10 cellular contexts compared by ENCODE assay signal in the genomic region with DNA sequence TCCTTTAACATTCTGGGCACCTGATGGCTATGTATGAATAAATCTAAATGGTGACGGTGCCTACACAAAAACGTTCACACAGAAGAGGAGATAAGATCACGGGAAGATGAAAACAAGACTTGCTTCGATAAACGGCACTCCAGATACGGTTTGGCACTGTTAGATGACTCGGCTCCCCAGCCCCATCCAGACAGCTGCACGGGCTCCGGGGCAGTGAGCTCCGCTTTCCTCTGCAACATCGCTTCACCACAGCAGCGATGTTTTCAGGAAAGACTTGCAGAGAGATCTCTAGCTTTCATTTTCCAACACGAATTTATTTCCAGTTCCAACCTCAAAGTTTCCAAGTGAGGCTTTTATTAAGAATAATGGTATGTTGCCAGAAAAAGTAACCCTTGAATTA.
DNase-seq lines count a peak whose midpoint lies in the region; ATAC-seq and TF ChIP-seq lines count a peak whose summit lies in the region.
"Had no signal": no experiment of that assay in that cellular context is flagged by ENCODE, and none has a peak within 500 bp of the region (broad histone marks: within the 10 kb centered on the region; RNA-seq: fewer than 3 reads in every experiment).

No MANE protein-coding gene starts in this region.

- peak overlapping the region; percentile 85 for H3K4me2 ChIP-seq in IMR-90 (ENCODE audit: low read depth, low read length)

- H3K27me3 Mint-ChIP-seq in nephron (ENCODE audit: low read depth) (peaks cover 12% of the 10 kb centered on the region), progenitor cell of endocrine pancreas (peaks cover 22% of the 10 kb centered on the region)

- CTCF ChIA-PET in AG04450 (lab: Charles Lee) (no interaction called here), IMR-90 (lab: Yijun Ruan, JAX) (interaction anchor here (0.7 kb wide), 1 partner anchor 18 kb away, joined by 3 read pairs; no protein-coding TSS in a partner anchor)

- peak overlapping the region; percentile 27; the same call in 1 of the 2 replicates for H3K18ac ChIP-seq in IMR-90 (ENCODE audit: low read depth, low read length)

- H4K5ac ChIP-seq in IMR-90 (ENCODE audit: low read depth, low read length) = no peak overlapping the region

- H3K79me1 ChIP-seq in IMR-90 (ENCODE audit: low read depth in 1 of 2, low read length in 2 of 2) = no peaks in the 10 kb centered on the region

- H3K4me3 Mint-ChIP-seq in nephron (peak overlapping the region in 2 of 3 experiments; percentile 18 to 68), progenitor cell of endocrine pancreas (ENCODE audit: low read depth) (no peak overlapping the region)

- no peak for TF ChIP-seq RAD21 in IMR-90 (IDR thresholded peaks at IDR 0.05; ENCODE audit: low read length)

- no peak overlapping the region for H2AK5ac ChIP-seq in IMR-90 (ENCODE audit: low read depth, low read length)

- H4K20me1 ChIP-seq in IMR-90 (ENCODE audit: insufficient read depth, low read length) = no peaks in the 10 kb centered on the region

- H2BK5ac ChIP-seq in IMR-90 (ENCODE audit: low read depth, low read length, poor library complexity, severe bottlenecking) = no peak overlapping the region

- TF ChIP-seq CTCF in AG04450 (IDR thresholded peaks at IDR 0.05; ENCODE audit: low read depth, low read length) (no peak), IMR-90 (conservative IDR thresholded peaks at IDR 0.05; ENCODE audit: low read depth, low read length) (no peak), nephron (IDR thresholded peaks at IDR 0.05; ENCODE audit: unreplicated experiment in 3 of 3) (no peak), omental fat pad (IDR thresholded peaks at IDR 0.05) (no peak), progenitor cell of endocrine pancreas (IDR thresholded peaks at IDR 0.05; ENCODE audit: unreplicated experiment) (no peak)

- H3K9me3 Mint-ChIP-seq in activated naive CD4-positive, alpha-beta T cell treated with anti-CD3 and anti-CD28 coated beads, Interleukin-2, amount 50 U/mL, for 72 hours = peaks cover 0 to 8% of the 10 kb centered on the region in 2 donors
- H3K9me3 Mint-ChIP-seq in nephron (no peaks in the 10 kb centered on the region), progenitor cell of endocrine pancreas (ENCODE audit: low read depth) (peaks cover 3% of the 10 kb centered on the region)

- no peak overlapping the region for H2AK9ac ChIP-seq in IMR-90 (replicated peaks; ENCODE audit: low read depth, low read length, poor library complexity)

- peak overlapping the region; percentile 38 for H3K4me3 ChIP-seq in AG04450 (ENCODE audit: low read depth, low read length)
- peak overlapping the region; percentile 20; the same call in 1 of the 2 replicates for H3K4me3 ChIP-seq in IMR-90 (ENCODE audit: insufficient read depth, low read depth, low read length)

- POLR2A ChIA-PET in AG04450 (lab: Yijun Ruan, JAX) (interaction anchor here (1.0 kb wide), 1 partner anchor 122 kb away, joined by 3 read pairs; no protein-coding TSS in a partner anchor), IMR-90 (lab: Charles Lee; ENCODE audit: unreplicated experiment) (no interaction called here)

- intact Hi-C loops in IMR-90 (cut with micrococcal nuclease) = no loop called here
- intact Hi-C loops in posterior cingulate gyrus (cut with DNase I) = no loop called here

- peak; percentile 68 for ATAC-seq in IMR-90 (ENCODE audit: low read depth)
- ATAC-seq in activated naive CD4-positive, alpha-beta T cell treated with anti-CD3 and anti-CD28 coated beads, Interleukin-2, amount 50 U/mL, for 72 hours = peak; percentile 56 to 69
- ATAC-seq in omental fat pad (ENCODE audit: low FRiP score) = no peak
- no peak for ATAC-seq in GM18873 (IDR thresholded peaks at IDR 0.05; ENCODE audit: low FRiP score, unreplicated experiment)

- peak overlapping the region; percentile 40; the same call in 1 of the 2 replicates for H3K9ac ChIP-seq in IMR-90 (ENCODE audit: low read depth, low read length)

- H3K14ac ChIP-seq in IMR-90 (replicated peaks; ENCODE audit: low read depth, low read length) = peak overlapping the region; percentile 64; the same call in 1 of the 2 replicates

- H2AFZ ChIP-seq in IMR-90 (replicated peaks; ENCODE audit: low read length, poor library complexity) = peak overlapping the region; percentile 29

- H3K9me3 ChIP-seq in AG04450 (ENCODE audit: control insufficient read depth, insufficient read depth, low read length) (no peaks in the 10 kb centered on the region), IMR-90 (ENCODE audit: control insufficient read depth, insufficient read depth, low read length) (no peaks in the 10 kb centered on the region)

- no TSS peak for BruUV-seq in IMR-90 (replicated peaks; lab: Mats Ljungman, UMichigan)

- peak overlapping the region in 1 of 2 experiments; percentile 4; a peak in 1 of 4 replicates for H4K8ac ChIP-seq in IMR-90 (ENCODE audit: low read depth in 2 of 2, low read length in 2 of 2)

- no peak for TF ChIP-seq POLR2A in IMR-90 (IDR thresholded peaks at IDR 0.05; ENCODE audit: low read depth, low read length)

- H2BK120ac ChIP-seq in IMR-90 (ENCODE audit: low read depth, low read length) = no peak overlapping the region; the same call in 1 of the 2 replicates

- peaks cover 9% of the 10 kb centered on the region for H3K4me1 Mint-ChIP-seq in nephron
- peaks cover 10% of the 10 kb centered on the region for H3K4me1 Mint-ChIP-seq in progenitor cell of endocrine pancreas (ENCODE audit: low read depth)

- H3K4ac ChIP-seq in IMR-90 (ENCODE audit: low read depth, low read length) = no peak overlapping the region

- in situ Hi-C loops in IMR-90 (cut with MboI; ENCODE audit: low sequenced_read_pairs) = no loop called here

- H3K27ac Mint-ChIP-seq in activated naive CD4-positive, alpha-beta T cell treated with anti-CD3 and anti-CD28 coated beads, Interleukin-2, amount 50 U/mL, for 72 hours = no peak overlapping the region
- H3K27ac Mint-ChIP-seq in nephron (peak overlapping the region in 1 of 3 experiments; percentile 12), progenitor cell of endocrine pancreas (no peak overlapping the region)

- H2BK20ac ChIP-seq in IMR-90 (ENCODE audit: low read depth, low read length) = no peak overlapping the region

- H3K27ac ChIP-seq in AG04450 (ENCODE audit: low read depth, low read length) = no peak overlapping the region
- no peak overlapping the region for H3K27ac ChIP-seq in IMR-90 (ENCODE audit: insufficient read depth, low read length)
- H3K27ac ChIP-seq: skin epidermis had no signal

- H4K91ac ChIP-seq in IMR-90 (ENCODE audit: insufficient read depth, low read depth, low read length) = no peak overlapping the region

- H3K9me1 ChIP-seq in IMR-90 (ENCODE audit: insufficient read depth, low read length) = peaks cover 9% of the 10 kb centered on the region

- DNase-seq in AG04450 (ENCODE audit: low read depth, low spot score) (no peak), IMR-90 (peak; percentile 40), posterior cingulate gyrus (no peak), omental fat pad (ENCODE audit: low spot score) (no peak), progenitor cell of endocrine pancreas (ENCODE audit: low spot score, unreplicated experiment) (no peak)
- no peak for DNase-seq in activated naive CD4-positive, alpha-beta T cell treated with anti-CD3 and anti-CD28 coated beads, Interleukin-2, amount 50 U/mL, for 72 hours (ENCODE audit: low spot score in 2 of 2)
- DNase-seq: RPMI8226 had no signal

- no peaks in the 10 kb centered on the region for H3K4me1 ChIP-seq in IMR-90 (ENCODE audit: control insufficient read depth, insufficient read depth, low read length)

- H3K27me3 ChIP-seq in AG04450 (ENCODE audit: control insufficient read depth, insufficient read depth, low read length) = no peaks in the 10 kb centered on the region
- no peaks in the 10 kb centered on the region for H3K27me3 ChIP-seq in IMR-90 (ENCODE audit: control insufficient read depth, insufficient read depth, low read length)

- no peak overlapping the region for H2BK15ac ChIP-seq in IMR-90 (ENCODE audit: low read depth, low read length)

- dilution Hi-C loops in IMR-90 (cut with HindIII; ENCODE audit: low sequenced_read_pairs, unreplicated experiment) = no loop called here

- H3K36me3 Mint-ChIP-seq in activated naive CD4-positive, alpha-beta T cell treated with anti-CD3 and anti-CD28 coated beads, Interleukin-2, amount 50 U/mL, for 72 hours = peaks cover 0 to 9% of the 10 kb centered on the region in 2 donors
- H3K36me3 Mint-ChIP-seq in nephron (ENCODE audit: low read depth) = no peaks in the 10 kb centered on the region
- H3K36me3 Mint-ChIP-seq in progenitor cell of endocrine pancreas (ENCODE audit: insufficient read depth) = no peaks in the 10 kb centered on the region

- no CpG with 5 or more reads among the region's 13 CpGs for WGBS in IMR-90 (ENCODE audit: extremely low coverage in 2 of 2, insufficient read length in 1 of 2), 2 experiments

- H3K36me3 ChIP-seq in IMR-90 (ENCODE audit: control insufficient read depth, insufficient read depth, low read length) = no peaks in the 10 kb centered on the region

- no peak overlapping the region for H3K56ac ChIP-seq in IMR-90 (ENCODE audit: extremely low read depth, insufficient read depth, low read length)

- H3K23ac ChIP-seq in IMR-90 (ENCODE audit: low read depth, low read length) = no peak overlapping the region

TF ChIP-seq in IMR-90, 13 proteins besides CTCF, POLR2A, EP300 and RAD21:
- TF ChIP-seq CEBPB (IDR thresholded peaks at IDR 0.05; ENCODE audit: low read depth, low read length) (no peak), ELK1 (IDR thresholded peaks at IDR 0.05; ENCODE audit: borderline replicate concordance, low read depth, low read length) (no peak), RFX5 (IDR thresholded peaks at IDR 0.05; ENCODE audit: low read depth, low read length) (no peak), MXI1 (IDR thresholded peaks at IDR 0.05; ENCODE audit: borderline replicate concordance, low read depth, low read length) (no peak), NFE2L2 (IDR thresholded peaks at IDR 0.05; ENCODE audit: low read depth, low read length) (no peak)
- TF ChIP-seq, protein P1, sequence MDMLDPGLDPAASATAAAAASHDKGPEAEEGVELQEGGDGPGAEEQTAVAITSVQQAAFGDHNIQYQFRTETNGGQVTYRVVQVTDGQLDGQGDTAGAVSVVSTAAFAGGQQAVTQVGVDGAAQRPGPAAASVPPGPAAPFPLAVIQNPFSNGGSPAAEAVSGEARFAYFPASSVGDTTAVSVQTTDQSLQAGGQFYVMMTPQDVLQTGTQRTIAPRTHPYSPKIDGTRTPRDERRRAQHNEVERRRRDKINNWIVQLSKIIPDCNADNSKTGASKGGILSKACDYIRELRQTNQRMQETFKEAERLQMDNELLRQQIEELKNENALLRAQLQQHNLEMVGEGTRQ (IDR thresholded peaks at IDR 0.05; ENCODE audit: low read depth, low read length) = no peak
TF ChIP-seq in IMR-90: peak in this region for 0.

Comparison
In these comparisons a context has a peak if more than half of its experiments do, and no peak if none do; other contexts are left out.
1. ATAC-seq: peak in IMR-90 (single experiment) and activated naive CD4-positive, alpha-beta T cell treated with anti-CD3 and anti-CD28 coated beads, Interleukin-2, amount 50 U/mL, for 72 hours (2 of 2); none in omental fat pad (single experiment) and GM18873 (single experiment).